In the genomic region with DNA sequence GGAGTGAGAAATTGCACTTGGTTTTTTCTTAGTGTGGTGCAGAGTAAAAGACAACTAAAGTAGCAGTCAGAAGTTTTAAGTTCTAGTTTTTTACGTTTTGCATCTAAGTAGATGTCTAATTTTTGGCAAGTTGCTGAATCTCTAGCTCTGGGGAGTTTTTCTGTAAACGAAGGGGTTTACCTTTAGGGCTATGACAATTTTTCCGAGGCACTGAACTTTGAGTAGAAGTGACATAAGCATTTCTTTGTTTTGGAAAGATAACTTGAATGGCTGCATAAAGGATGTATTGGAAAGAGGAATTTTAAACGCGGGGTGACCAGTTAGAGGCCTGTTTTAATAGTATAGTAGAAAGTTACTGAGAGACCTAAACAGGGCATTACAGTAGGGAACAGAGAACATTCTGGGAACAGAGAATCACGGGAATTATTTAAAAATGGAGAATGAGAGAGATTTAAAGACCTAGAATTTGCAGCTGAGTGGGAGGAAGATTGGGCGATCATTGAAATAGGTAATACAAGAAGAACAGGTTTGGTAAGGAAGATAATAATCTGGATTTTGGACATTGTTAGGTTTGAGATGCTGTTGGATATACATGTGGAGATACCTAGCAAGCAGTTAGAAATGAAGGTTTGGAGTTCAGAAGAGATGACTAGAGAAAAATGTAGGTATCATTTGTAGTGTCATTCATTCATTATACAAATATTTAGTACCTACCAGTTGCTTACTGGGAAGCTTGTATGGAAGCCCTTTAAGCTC, we compare ENCODE assay signal across 8 cellular contexts. TPM values are rescaled to one million over a fixed set of nuclear protein-coding genes. Genes with fewer than 3 reads are reported as not detected.
A peak's percentile ranks its signal among the peaks of the same experiment; 100 is the strongest.
DNase-seq lines count a peak whose midpoint lies in the region; TF ChIP-seq lines count a peak whose summit lies in the region.

No MANE protein-coding gene starts in this region.

- peak; percentile 4 for DNase-seq in ACHN
- DNase-seq in NCI-H1105 (lab: John Stamatoyannopoulos, UW) = no peak
- no peak for DNase-seq in NCI-H446 treated with DMSO at 0.1 percent for 48 hours (lab: John Stamatoyannopoulos, UW)
- no peak for DNase-seq in NCI-H2171 treated with DMSO at 0.1 percent for 48 hours (lab: John Stamatoyannopoulos, UW)
- no peak for DNase-seq in cerebellar cortex (ENCODE audit: low spot score)

- H3K4me3 ChIP-seq in HUES6 (ENCODE audit: low read depth, low read length) = peak overlapping the region; percentile 88
- H3K4me3 ChIP-seq in mononuclear cell (ENCODE audit: low read length) = peak overlapping the region; percentile 97

- peaks cover 62% of the 10 kb centered on the region for H3K4me1 Mint-ChIP-seq in brain

- H3K27me3 ChIP-seq in HUES6 (ENCODE audit: control insufficient read depth, insufficient read depth, low read length) = no peaks in the 10 kb centered on the region
- H3K27me3 ChIP-seq in mononuclear cell (ENCODE audit: insufficient read depth, low read length) = no peaks in the 10 kb centered on the region

- H3K27ac Mint-ChIP-seq in brain = peak overlapping the region; percentile 54 to 99 (median 98)

- H3K4me1 ChIP-seq in HUES6 (ENCODE audit: control insufficient read depth, insufficient read depth, low read length) = peaks cover 10% of the 10 kb centered on the region
- H3K4me1 ChIP-seq in mononuclear cell (ENCODE audit: insufficient read depth, low read length) = peaks cover 35% of the 10 kb centered on the region

- H3K36me3 ChIP-seq in HUES6 (ENCODE audit: control insufficient read depth, insufficient read depth, low read length) = peaks cover 5% of the 10 kb centered on the region

- in situ Hi-C loops in ACHN (cut with HindIII; ENCODE audit: low pct_ligation_motif_present, low pct_unique_long_range_greater_than_20kb, low sequenced_read_pairs) = no loop called here

- H3K4me3 Mint-ChIP-seq in brain = peak overlapping the region; percentile 94 to 98 (median 96)

- no peaks in the 10 kb centered on the region for H3K9me3 ChIP-seq in HUES6 (ENCODE audit: control insufficient read depth, insufficient read depth, low read depth, low read length)
- H3K9me3 ChIP-seq in mononuclear cell (ENCODE audit: low read depth, low read length) = no peaks in the 10 kb centered on the region

- no peaks in the 10 kb centered on the region for H3K9me3 Mint-ChIP-seq in brain

- peak overlapping the region; percentile 81; the same call in 1 of the 2 replicates for H3K27ac ChIP-seq in HUES6 (ENCODE audit: low read depth, low read length)

- peaks cover 18% of the 10 kb centered on the region for H3K27me3 Mint-ChIP-seq in brain

- TF ChIP-seq CTCF in brain (conservative IDR thresholded peaks at IDR 0.05) = no peak

- H3K9ac ChIP-seq in HUES6 (ENCODE audit: low read length) = peak overlapping the region; percentile 87

- peaks cover 6% of the 10 kb centered on the region for H3K36me3 Mint-ChIP-seq in brain

RNA-seq across cellular contexts. Expression of a gene that starts 1.2 kb away (rescaled TPM):
- polyA plus RNA-seq in brain (ENCODE audit: insufficient read depth, low read depth, low replicate concordance) = 47.7 TPM
- total RNA-seq in mononuclear cell = 108 TPM

RNA-seq across cellular contexts. Expression of a gene that starts 36.3 kb away (rescaled TPM):
- 10.5 TPM for polyA plus RNA-seq in brain (ENCODE audit: insufficient read depth, low read depth, low replicate concordance)
- 0.63 TPM for total RNA-seq in mononuclear cell
